ENCODE assay signal across 19 cellular contexts in the genomic region with DNA sequence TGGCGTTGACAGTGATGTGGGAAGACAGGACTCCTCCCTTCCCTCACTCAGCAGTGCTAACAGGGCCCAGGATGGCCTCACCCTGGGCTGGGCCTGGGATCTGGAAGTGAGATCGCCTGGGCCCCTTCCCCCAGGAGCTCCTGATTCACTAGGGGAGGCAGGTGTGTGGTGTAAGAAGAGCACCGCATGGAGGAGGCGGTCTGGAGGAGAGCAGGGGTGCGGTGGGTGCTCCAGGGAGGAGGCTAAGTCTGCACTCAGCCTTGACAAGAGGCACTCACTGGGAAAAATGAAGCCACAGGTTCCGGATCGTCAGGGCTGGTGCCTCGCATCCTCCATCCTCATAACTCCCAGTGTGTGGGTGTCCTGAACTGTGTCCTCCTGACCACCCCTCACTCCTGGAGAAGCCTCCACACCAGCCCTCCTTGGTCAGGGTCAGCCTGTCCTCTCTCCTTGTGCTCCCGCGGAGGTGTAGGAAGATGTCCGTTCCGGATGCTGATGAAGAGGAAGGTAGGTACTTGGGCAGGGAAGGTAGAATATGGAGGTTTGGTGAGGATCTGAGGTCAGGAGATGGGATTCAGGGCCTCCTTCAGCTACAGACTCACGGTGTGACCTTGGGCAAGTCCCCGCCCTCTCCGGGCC.
"Had no signal": no experiment of that assay in that cellular context is flagged by ENCODE, and none has a peak within 500 bp of the region (broad histone marks: within the 10 kb centered on the region; RNA-seq: fewer than 3 reads in every experiment).

No MANE protein-coding gene starts in this region.

- H3K4me1 Mint-ChIP-seq: activated naive CD8-positive, alpha-beta T cell treated with anti-CD3 and anti-CD28 coated beads, Interleukin-2, amount 10 ng/mL, durations not matched to agents 7 days and 5 days; T-helper 17 cell had no signal

- H3K4me3 ChIP-seq: dorsolateral prefrontal cortex, gastrocnemius medialis, heart right ventricle, left ventricle myocardium inferior, right atrium auricular region, upper lobe of right lung had no signal

- H3K27ac Mint-ChIP-seq: activated CD8-positive, alpha-beta T cell treated with anti-CD3 and anti-CD28 coated beads for 36 hours; activated naive CD8-positive, alpha-beta T cell treated with anti-CD3 and anti-CD28 coated beads, Interleukin-2, amount 10 ng/mL, durations not matched to agents 7 days and 5 days; naive thymus-derived CD8-positive, alpha-beta T cell; progenitor cell of endocrine pancreas; T-helper 17 cell had no signal

- H3K4me1 ChIP-seq: gastrocnemius medialis, heart right ventricle, left ventricle myocardium inferior, right atrium auricular region, upper lobe of right lung had no signal

- H3K36me3 ChIP-seq: gastrocnemius medialis, heart right ventricle, left ventricle myocardium inferior, right atrium auricular region, upper lobe of right lung had no signal

- ATAC-seq: activated CD8-positive, alpha-beta T cell treated with anti-CD3 and anti-CD28 coated beads for 36 hours; gastrocnemius medialis; heart right ventricle; naive thymus-derived CD8-positive, alpha-beta T cell; T-helper 17 cell; upper lobe of right lung had no signal

- H3K9me3 ChIP-seq: gastrocnemius medialis, right atrium auricular region, upper lobe of right lung had no signal

- H3K36me3 Mint-ChIP-seq: activated naive CD8-positive, alpha-beta T cell treated with anti-CD3 and anti-CD28 coated beads, Interleukin-2, amount 10 ng/mL, durations not matched to agents 7 days and 5 days had no signal

- H3K27ac ChIP-seq: dorsolateral prefrontal cortex, gastrocnemius medialis, heart right ventricle, left ventricle myocardium inferior, right atrium auricular region, upper lobe of right lung had no signal

- H3K27me3 ChIP-seq: right atrium auricular region had no signal

- H3K4me3 Mint-ChIP-seq: activated CD8-positive, alpha-beta T cell treated with anti-CD3 and anti-CD28 coated beads for 36 hours; activated naive CD8-positive, alpha-beta T cell treated with anti-CD3 and anti-CD28 coated beads, Interleukin-2, amount 10 ng/mL, durations not matched to agents 7 days and 5 days; naive thymus-derived CD8-positive, alpha-beta T cell; T-helper 17 cell had no signal

- DNase-seq: activated CD4-positive, alpha-beta T cell treated with anti-CD3 and anti-CD28 coated beads for 4 hours; activated CD8-positive, alpha-beta memory T cell treated with anti-CD3 and anti-CD28 coated beads, Interleukin-2, amount 50 U/mL, for 4 hours; activated CD8-positive, alpha-beta T cell treated with anti-CD3 and anti-CD28 coated beads for 36 hours; activated naive CD8-positive, alpha-beta T cell treated with anti-CD3 and anti-CD28 coated beads, Interleukin-2, amount 10 ng/mL, durations not matched to agents 7 days and 5 days; anterior cingulate cortex; erythroblast; gastrocnemius medialis; heart right ventricle; left ventricle myocardium inferior; naive thymus-derived CD8-positive, alpha-beta T cell; nucleus accumbens; small intestine; stimulated activated CD4-positive, alpha-beta T cell treated with anti-CD3 and anti-CD28 coated beads, Interleukin-4, amount 100 ng/mL, for 24 hours; stimulated activated naive CD4-positive, alpha-beta T cell; T-helper 17 cell; upper lobe of right lung had no signal

- H3K9me3 Mint-ChIP-seq: activated CD8-positive, alpha-beta T cell treated with anti-CD3 and anti-CD28 coated beads for 36 hours; activated naive CD8-positive, alpha-beta T cell treated with anti-CD3 and anti-CD28 coated beads, Interleukin-2, amount 10 ng/mL, durations not matched to agents 7 days and 5 days had no signal

- FAIRE-seq: small intestine had no signal
